ENCODE assay signal across 1 cellular context in the genomic region with DNA sequence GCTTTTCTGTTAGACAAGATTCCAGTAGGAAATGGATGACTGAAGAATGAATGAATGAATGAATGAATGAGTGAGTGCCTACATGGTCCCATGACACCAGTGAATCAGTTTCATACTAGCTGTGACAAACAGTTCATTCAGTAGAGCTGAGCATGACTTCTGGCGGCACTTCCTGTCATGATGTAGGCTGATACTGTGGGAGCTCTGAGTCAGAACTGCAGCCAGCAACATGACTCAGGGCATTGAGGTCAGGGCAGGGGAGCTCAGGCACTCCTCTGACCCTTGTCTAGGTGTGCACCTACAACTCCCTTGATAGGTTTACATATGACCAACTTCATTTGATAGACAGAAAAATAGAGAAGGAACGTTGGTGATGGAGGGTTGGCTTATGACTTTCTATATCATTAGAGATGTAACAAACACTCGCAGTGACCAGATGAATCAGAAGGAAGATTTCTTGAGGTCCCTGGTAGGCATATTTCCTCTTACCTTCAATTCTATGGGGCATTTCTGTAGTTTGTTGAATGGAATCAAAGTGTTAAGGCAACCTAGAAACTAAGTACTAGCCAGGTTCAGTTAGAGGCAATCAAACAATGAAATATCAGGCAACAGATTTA.
TF ChIP-seq lines count a peak whose summit lies in the region.

No MANE protein-coding gene starts in this region.

TF ChIP-seq in A549, 52 proteins besides CTCF, POLR2A, EP300 and RAD21 (continued from another document):
- no peak for TF ChIP-seq ELK1 (IDR thresholded peaks at IDR 0.05; ENCODE audit: low read depth, low read length)
- TF ChIP-seq NFE2L2 (conservative IDR thresholded peaks at IDR 0.05; ENCODE audit: low read length) = 0 out of 2 replicates have a peak, but pooled peaks have one; percentile 5
- TF ChIP-seq, protein P1, sequence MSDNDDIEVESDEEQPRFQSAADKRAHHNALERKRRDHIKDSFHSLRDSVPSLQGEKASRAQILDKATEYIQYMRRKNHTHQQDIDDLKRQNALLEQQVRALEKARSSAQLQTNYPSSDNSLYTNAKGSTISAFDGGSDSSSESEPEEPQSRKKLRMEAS (IDR thresholded peaks at IDR 0.05) = peak; percentile 78
